In the genomic region with DNA sequence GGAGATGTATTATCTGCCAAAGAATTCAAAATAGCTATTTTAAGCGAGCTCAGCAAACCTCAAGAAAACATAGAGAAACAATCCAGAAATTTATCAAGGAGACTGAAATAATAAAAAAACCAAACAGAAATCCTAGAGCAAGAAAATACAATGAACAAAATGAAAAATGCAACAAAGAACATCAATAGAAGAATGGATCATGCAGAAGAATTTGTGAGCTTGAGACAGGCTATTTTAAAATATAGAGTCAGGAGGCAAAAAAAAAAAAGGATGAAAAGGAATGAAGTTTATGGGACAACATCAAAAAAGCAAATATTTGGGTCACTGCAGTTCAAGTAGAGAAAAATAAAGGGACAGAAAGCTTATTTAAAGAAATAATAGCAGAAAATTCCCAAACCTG, we compare ENCODE assay signal across 38 cellular contexts. TPM values are rescaled to one million over a fixed set of nuclear protein-coding genes. Genes with fewer than 3 reads are reported as not detected.
"Had no signal": no experiment of that assay in that cellular context is flagged by ENCODE, and none has a peak within 500 bp of the region (broad histone marks: within the 10 kb centered on the region; RNA-seq: fewer than 3 reads in every experiment).

No MANE protein-coding gene starts in this region.

- H3K27ac Mint-ChIP-seq: activated B cell treated with CpG ODN at 0.5 μM for 24 hours; activated CD4-positive, alpha-beta memory T cell treated with anti-CD3 and anti-CD28 coated beads for 36 hours; activated CD4-positive, alpha-beta T cell treated with anti-CD3 and anti-CD28 coated beads for 36 hours; activated CD8-positive, alpha-beta T cell treated with anti-CD3 and anti-CD28 coated beads for 36 hours; activated naive CD4-positive, alpha-beta T cell treated with anti-CD3 and anti-CD28 coated beads for 36 hours; activated naive CD4-positive, alpha-beta T cell treated with anti-CD3 and anti-CD28 coated beads, Interleukin-2, amount 50 U/mL, for 72 hours; activated naive CD8-positive, alpha-beta T cell treated with anti-CD3 and anti-CD28 coated beads for 36 hours; activated T-cell treated with anti-CD3 and anti-CD28 coated beads, Interleukin-2, amount 50 U/mL, for 72 hours; activated T-helper 1 cell treated with anti-CD3 and anti-CD28 coated beads, Interleukin-12 subunit alpha, Interleukin-12 subunit beta, Interleukin-2, Interleukin-4 antibody, amounts not matched to agents 30 ng/mL and 10 ng/mL and 1 ng/mL, durations not matched to agents 14 hours and 24 hours and 36 hours; activated T-helper 17 cell treated with anti-CD3 and anti-CD28 coated beads, Interleukin-2, amount 50 U/mL, for 72 hours; brain; T-helper 1 cell treated with Interleukin-12 subunit alpha and Interleukin-12 subunit beta and Interleukin-4 antibody, amounts not matched to agents 30 μg/mL and 1 μg/mL, for 36 hours; T-helper 2 cell treated with Interferon-gamma antibody and Interleukin-4, amounts not matched to agents 5 μg/mL and 100 μg/mL, for 36 hours had no signal

- DNase-seq: activated B cell treated with CpG ODN at 0.5 μM for 24 hours; activated CD4-positive, alpha-beta memory T cell treated with anti-CD3 and anti-CD28 coated beads for 36 hours; activated CD4-positive, alpha-beta T cell treated with anti-CD3 and anti-CD28 coated beads for 36 hours; activated CD4-positive, alpha-beta T cell treated with anti-CD3 and anti-CD28 coated beads for 48 hours; activated CD4-positive, alpha-beta T cell treated with anti-CD3 and anti-CD28 coated beads, Interleukin-2, amount 50 U/mL, for 1 hour; activated CD4-positive, alpha-beta T cell treated with anti-CD3 and anti-CD28 coated beads, Interleukin-2, amount 50 U/mL, for 4 hours; activated CD4-positive, CD25-positive, alpha-beta regulatory T cell treated with anti-CD3 and anti-CD28 coated beads, Interleukin-2, amount 50 U/mL, for 72 hours; activated CD8-positive, alpha-beta memory T cell treated with anti-CD3 and anti-CD28 coated beads, Interleukin-2, amount 50 U/mL, for 4 hours; activated CD8-positive, alpha-beta T cell treated with anti-CD3 and anti-CD28 coated beads for 36 hours; activated effector memory CD4-positive, alpha-beta T cell treated with anti-CD3 and anti-CD28 coated beads, Interleukin-2, amount 50 U/mL, for 16 hours; activated gamma-delta T cell treated with Interleukin-2 at 50 U/mL for 16 hours; activated naive CD4-positive, alpha-beta T cell; activated naive CD4-positive, alpha-beta T cell treated with anti-CD3 and anti-CD28 coated beads for 36 hours; activated naive CD4-positive, alpha-beta T cell treated with anti-CD3 and anti-CD28 coated beads, Interleukin-2, amount 50 U/mL, for 16 hours; activated naive CD8-positive, alpha-beta T cell treated with anti-CD3 and anti-CD28 coated beads for 36 hours; activated T-cell treated with anti-CD3 and anti-CD28 coated beads for 4 hours; activated T-cell treated with anti-CD3 and anti-CD28 coated beads, Interleukin-2, amount 50 U/mL, for 1 hour; activated T-cell treated with anti-CD3 and anti-CD28 coated beads, Interleukin-2, amount 50 U/mL, for 4 hours; activated T-cell treated with anti-CD3 and anti-CD28 coated beads, Interleukin-2, amount 50 U/mL, for 72 hours; adrenal gland; amygdala; anterior cingulate cortex; caudate nucleus; cerebellar nuclear complex; T-helper 1 cell; T-helper 2 cell; T-helper 9 cell had no signal

- H3K27me3 Mint-ChIP-seq: activated B cell treated with CpG ODN at 0.5 μM for 24 hours; activated CD4-positive, alpha-beta memory T cell treated with anti-CD3 and anti-CD28 coated beads for 36 hours; activated CD4-positive, alpha-beta T cell treated with anti-CD3 and anti-CD28 coated beads for 36 hours; activated CD8-positive, alpha-beta T cell treated with anti-CD3 and anti-CD28 coated beads for 36 hours; activated naive CD8-positive, alpha-beta T cell treated with anti-CD3 and anti-CD28 coated beads for 36 hours; activated T-helper 17 cell treated with anti-CD3 and anti-CD28 coated beads, Interleukin-2, amount 50 U/mL, for 72 hours; brain; central memory CD8-positive, alpha-beta T cell had no signal

- H3K36me3 ChIP-seq: adrenal gland, ascending aorta, cardiac muscle cell had no signal

- H3K27me3 ChIP-seq: adrenal gland, ascending aorta, cardiac muscle cell had no signal

- H3K4me1 Mint-ChIP-seq: activated B cell treated with CpG ODN at 0.5 μM for 24 hours; activated CD4-positive, alpha-beta T cell treated with anti-CD3 and anti-CD28 coated beads for 36 hours; activated naive CD8-positive, alpha-beta T cell treated with anti-CD3 and anti-CD28 coated beads for 36 hours; activated T-helper 17 cell treated with anti-CD3 and anti-CD28 coated beads, Interleukin-2, amount 50 U/mL, for 72 hours; central memory CD8-positive, alpha-beta T cell had no signal

- H3K4me3 ChIP-seq: adrenal gland, ascending aorta, cardiac muscle cell had no signal

- ATAC-seq: activated CD4-positive, alpha-beta T cell treated with anti-CD3 and anti-CD28 coated beads for 36 hours; activated CD8-positive, alpha-beta T cell treated with anti-CD3 and anti-CD28 coated beads for 36 hours; activated naive CD4-positive, alpha-beta T cell treated with anti-CD3 and anti-CD28 coated beads, Interleukin-2, amount 50 U/mL, for 72 hours; activated T-cell treated with anti-CD3 and anti-CD28 coated beads, Interleukin-2, amount 50 U/mL, for 4 hours; activated T-cell treated with anti-CD3 and anti-CD28 coated beads, Interleukin-2, amount 50 U/mL, for 72 hours; activated T-helper 17 cell treated with anti-CD3 and anti-CD28 coated beads, Interleukin-2, amount 50 U/mL, for 72 hours had no signal

- H3K9me3 ChIP-seq: adrenal gland had no signal

- FAIRE-seq: TTC549 had no signal

- H3K4me1 ChIP-seq: adrenal gland, ascending aorta had no signal

- H3K4me3 Mint-ChIP-seq: activated B cell treated with CpG ODN at 0.5 μM for 24 hours; activated CD4-positive, alpha-beta memory T cell treated with anti-CD3 and anti-CD28 coated beads for 36 hours; activated CD8-positive, alpha-beta T cell treated with anti-CD3 and anti-CD28 coated beads for 36 hours; activated naive CD4-positive, alpha-beta T cell treated with anti-CD3 and anti-CD28 coated beads for 36 hours; activated naive CD8-positive, alpha-beta T cell treated with anti-CD3 and anti-CD28 coated beads for 36 hours; activated T-cell treated with anti-CD3 and anti-CD28 coated beads, Interleukin-2, amount 50 U/mL, for 4 hours; activated T-cell treated with anti-CD3 and anti-CD28 coated beads, Interleukin-2, amount 50 U/mL, for 72 hours; activated T-helper 1 cell treated with anti-CD3 and anti-CD28 coated beads, Interleukin-12 subunit alpha, Interleukin-12 subunit beta, Interleukin-2, Interleukin-4 antibody, amounts not matched to agents 30 ng/mL and 10 ng/mL and 1 ng/mL, durations not matched to agents 14 hours and 24 hours and 36 hours; activated T-helper 17 cell treated with anti-CD3 and anti-CD28 coated beads, Interleukin-2, amount 50 U/mL, for 72 hours; brain; central memory CD8-positive, alpha-beta T cell; T-helper 1 cell treated with Interleukin-12 subunit alpha and Interleukin-12 subunit beta and Interleukin-4 antibody, amounts not matched to agents 30 μg/mL and 1 μg/mL, for 36 hours; T-helper 2 cell treated with Interferon-gamma antibody and Interleukin-4, amounts not matched to agents 5 μg/mL and 100 μg/mL, for 36 hours had no signal

- H3K27ac ChIP-seq: adrenal gland, ascending aorta, cardiac muscle cell, VCaP had no signal

RNA-seq across cellular contexts. Expression of a gene that starts 29.1 kb away (rescaled TPM):
- total RNA-seq: ascending aorta had no signal
